In genomic region chr9:76158713-76159112, GRCh38 we compare ENCODE assay signal across 30 cellular contexts.
"Had no signal": no experiment of that assay in that cellular context is flagged by ENCODE, and none has a peak within 500 bp of the region (broad histone marks: within the 10 kb centered on the region; RNA-seq: fewer than 3 reads in every experiment).

No MANE protein-coding gene starts in this region.

- H3K4me1 ChIP-seq: body of pancreas, colonic mucosa had no signal

- H3K27ac ChIP-seq: adrenal gland, body of pancreas, cardiac muscle cell, colonic mucosa, WERI-Rb-1 had no signal

- H3K9me3 ChIP-seq: adrenal gland, body of pancreas, colonic mucosa had no signal

- ATAC-seq: activated CD4-positive, alpha-beta T cell treated with anti-CD3 and anti-CD28 coated beads for 36 hours; activated CD8-positive, alpha-beta memory T cell treated with anti-CD3 and anti-CD28 coated beads, Interleukin-2, amount 10 ng/mL, durations not matched to agents 7 days and 5 days; activated CD8-positive, alpha-beta T cell treated with anti-CD3 and anti-CD28 coated beads, Interleukin-2, amount 10 ng/mL, durations not matched to agents 7 days and 5 days; activated naive CD8-positive, alpha-beta T cell treated with anti-CD3 and anti-CD28 coated beads, Interleukin-2, amount 50 U/mL, for 24 hours; body of pancreas; esophagus mucosa; T-helper 17 cell had no signal

- H3K27me3 ChIP-seq: adrenal gland, body of pancreas, cardiac muscle cell, colonic mucosa had no signal

- DNase-seq: activated CD4-positive, alpha-beta memory T cell treated with anti-CD3 and anti-CD28 coated beads for 36 hours; activated CD4-positive, alpha-beta T cell treated with anti-CD3 and anti-CD28 coated beads for 36 hours; activated CD4-positive, alpha-beta T cell treated with anti-CD3 and anti-CD28 coated beads, Interleukin-2, amount 10 ng/mL, durations not matched to agents 24 days and 14 days; activated CD4-positive, CD25-positive, alpha-beta regulatory T cell; activated CD4-positive, CD25-positive, alpha-beta regulatory T cell treated with anti-CD3 and anti-CD28 coated beads, Interleukin-2, amount 50 U/mL, for 72 hours; activated CD8-positive, alpha-beta memory T cell treated with anti-CD3 and anti-CD28 coated beads, Interleukin-2, amount 10 ng/mL, durations not matched to agents 7 days and 5 days; activated CD8-positive, alpha-beta memory T cell treated with anti-CD3 and anti-CD28 coated beads, Interleukin-2, amount 50 U/mL, for 4 hours; activated CD8-positive, alpha-beta T cell treated with anti-CD3 and anti-CD28 coated beads, Interleukin-2, amount 10 ng/mL, durations not matched to agents 7 days and 5 days; activated effector memory CD4-positive, alpha-beta T cell treated with anti-CD3 and anti-CD28 coated beads, Interleukin-2, amount 50 U/mL, for 16 hours; activated naive CD4-positive, alpha-beta T cell treated with anti-CD3 and anti-CD28 coated beads for 36 hours; activated naive CD8-positive, alpha-beta T cell treated with anti-CD3 and anti-CD28 coated beads for 36 hours; activated naive CD8-positive, alpha-beta T cell treated with anti-CD3 and anti-CD28 coated beads, Interleukin-2, amount 50 U/mL, for 24 hours; activated T-cell treated with anti-CD3 and anti-CD28 coated beads, Interleukin-2, amount 50 U/mL, for 1 hour; activated T-cell treated with anti-CD3 and anti-CD28 coated beads, Interleukin-2, amount 50 U/mL, for 48 hours; adrenal gland; amygdala; aorta; body of pancreas; central memory CD4-positive, alpha-beta T cell; cerebellar nuclear complex; colonic mucosa; effector CD8-positive, alpha-beta T cell; foreskin fibroblast; T-helper 1 cell; T-helper 17 cell; T1000; WERI-Rb-1 had no signal

- H3K4me3 ChIP-seq: adrenal gland, body of pancreas, cardiac muscle cell, colonic mucosa had no signal

- FAIRE-seq: frontal cortex had no signal

- H3K36me3 ChIP-seq: cardiac muscle cell, colonic mucosa, WERI-Rb-1 had no signal
